ENCODE assay signal across 8 cellular contexts in the genomic region with DNA sequence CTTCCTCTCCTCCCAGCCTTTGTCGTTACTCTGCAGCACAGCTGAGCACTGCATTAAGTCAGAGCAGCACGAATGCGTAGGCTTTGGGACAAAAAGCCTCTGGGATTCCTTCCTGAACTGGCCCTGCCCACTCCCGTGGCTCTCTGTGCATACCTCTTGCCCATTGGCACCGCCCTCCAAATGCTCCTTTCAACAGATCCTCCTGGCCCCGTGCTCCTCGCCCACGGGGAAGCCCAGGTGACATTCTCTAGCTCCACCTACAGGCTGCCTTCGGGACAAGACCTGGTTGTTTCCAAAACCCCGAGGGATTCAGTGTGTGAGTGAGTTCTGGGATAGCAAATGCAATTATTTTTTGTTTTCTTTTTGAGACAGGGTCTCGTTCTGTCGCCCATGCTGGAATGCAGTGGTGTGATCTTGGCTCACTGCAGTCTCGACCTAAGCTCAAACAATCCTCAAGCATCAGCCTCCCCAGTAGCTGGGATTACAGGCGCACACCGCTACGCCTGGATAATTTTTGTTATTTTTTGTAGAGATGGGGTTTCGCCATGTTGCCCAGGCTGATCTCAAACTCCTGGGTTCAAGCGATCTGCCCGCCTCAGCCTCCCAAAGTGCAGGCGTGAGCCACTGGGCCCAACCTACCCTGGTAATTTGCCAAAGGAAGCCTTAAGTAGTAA. TPM values are rescaled to one million over a fixed set of nuclear protein-coding genes. Genes with fewer than 3 reads are reported as not detected.
DNase-seq lines count a peak whose midpoint lies in the region; ATAC-seq and TF ChIP-seq lines count a peak whose summit lies in the region.

No MANE protein-coding gene starts in this region.

- H3K27me3 Mint-ChIP-seq in neural crest cell (ENCODE audit: low read depth), result no peaks in the 10 kb centered on the region
- H3K27me3 Mint-ChIP-seq in stimulated activated naive CD8-positive, alpha-beta T cell treated with anti-CD3 and anti-CD28 coated beads, Interleukin-15, amount 100 ng/mL, for 72 hours, result peaks cover 7% of the 10 kb centered on the region

- TF ChIP-seq CTCF in KMS-11 (conservative IDR thresholded peaks at IDR 0.05; ENCODE audit: low read depth, low read length), result peak; percentile 61
- TF ChIP-seq CTCF in neural crest cell (conservative IDR thresholded peaks at IDR 0.05), result peak; percentile 90

- H2AFZ ChIP-seq in KMS-11 (ENCODE audit: low read depth), result no peak overlapping the region

- no peak overlapping the region for H3K4me3 ChIP-seq in KMS-11 (IDR thresholded peaks at IDR 0.05; ENCODE audit: insufficient read depth, low read depth, low read length)

- no peaks in the 10 kb centered on the region for H3K9me3 Mint-ChIP-seq in neural crest cell
- no peaks in the 10 kb centered on the region for H3K9me3 Mint-ChIP-seq in stimulated activated naive CD8-positive, alpha-beta T cell treated with anti-CD3 and anti-CD28 coated beads, Interleukin-15, amount 100 ng/mL, for 72 hours

- no peaks in the 10 kb centered on the region for H3K27me3 ChIP-seq in KMS-11 (ENCODE audit: insufficient read depth, low read depth)

- H3K36me3 Mint-ChIP-seq in neural crest cell (ENCODE audit: low read depth), result peaks cover 2% of the 10 kb centered on the region

- no peak overlapping the region for H3K4me3 Mint-ChIP-seq in neural crest cell
- peak overlapping the region; percentile 73 to 74 for H3K4me3 Mint-ChIP-seq in stimulated activated naive CD8-positive, alpha-beta T cell treated with anti-CD3 and anti-CD28 coated beads, Interleukin-15, amount 100 ng/mL, for 72 hours

- H3K9ac ChIP-seq in KMS-11, result no peak overlapping the region

- no peaks in the 10 kb centered on the region for H4K20me1 ChIP-seq in KMS-11 (ENCODE audit: insufficient read depth)

- peak overlapping the region; percentile 39 for H3K27ac Mint-ChIP-seq in neural crest cell (ENCODE audit: unreplicated experiment)
- peak overlapping the region in 1 of 2 donors; percentile 53 for H3K27ac Mint-ChIP-seq in stimulated activated naive CD8-positive, alpha-beta T cell treated with anti-CD3 and anti-CD28 coated beads, Interleukin-15, amount 100 ng/mL, for 72 hours

- no peaks in the 10 kb centered on the region for H3K4me1 ChIP-seq in KMS-11 (ENCODE audit: low read depth, poor library complexity, severe bottlenecking)

- peak; percentile 91 for ATAC-seq in stimulated activated naive CD8-positive, alpha-beta T cell treated with anti-CD3 and anti-CD28 coated beads, Interleukin-15, amount 100 ng/mL, for 72 hours
- ATAC-seq in GM21381 (IDR thresholded peaks at IDR 0.05; ENCODE audit: unreplicated experiment), result no peak

- no peaks in the 10 kb centered on the region for H3K79me2 ChIP-seq in KMS-11 (ENCODE audit: insufficient read depth, low read depth)

- no peaks in the 10 kb centered on the region for H3K36me3 ChIP-seq in KMS-11 (ENCODE audit: insufficient read depth)

- no peak overlapping the region for H3K27ac ChIP-seq in KMS-11

- H3K4me1 Mint-ChIP-seq in neural crest cell, result peaks cover 12% of the 10 kb centered on the region
- H3K4me1 Mint-ChIP-seq in stimulated activated naive CD8-positive, alpha-beta T cell treated with anti-CD3 and anti-CD28 coated beads, Interleukin-15, amount 100 ng/mL, for 72 hours, result peaks cover 31% of the 10 kb centered on the region

- no peak overlapping the region for H3K4me2 ChIP-seq in KMS-11

- DNase-seq in ELF-1 (ENCODE audit: low read depth, low spot score) (peak; percentile 89), RKO (ENCODE audit: low spot score) (peak; percentile 45), fibroblast of the conjunctiva (ENCODE audit: low read depth) (peak; percentile 45), neural crest cell (ENCODE audit: low read depth, low spot score) (peak; percentile 56)
- peak; percentile 54 for DNase-seq in activated T-helper 9 cell treated with anti-CD3 and anti-CD28 coated beads, Interleukin-2, amount 50 U/mL, for 16 hours (ENCODE audit: low read depth)
- peak; percentile 70 to 73 for DNase-seq in stimulated activated naive CD8-positive, alpha-beta T cell treated with anti-CD3 and anti-CD28 coated beads, Interleukin-15, amount 100 ng/mL, for 72 hours

RNA-seq across cellular contexts. Expression of gene TDRD9, which starts 17.9 kb away (rescaled TPM):
- not detected in 2 replicates for total RNA-seq in neural crest cell

RNA-seq across cellular contexts. Expression of gene RD3L, which starts 31.9 kb away (rescaled TPM):
- not detected in 2 replicates for total RNA-seq in neural crest cell
